Comparison of ENCODE assay signal across 8 cellular contexts in genomic region chr16:74695450-74696422, GRCh38.
DNase-seq lines count a peak whose midpoint lies in the region; ATAC-seq and TF ChIP-seq lines count a peak whose summit lies in the region.

No MANE protein-coding gene starts in this region.

- DNase-seq in NCI-H187 (lab: John Stamatoyannopoulos, UW) (peak; percentile 0 to 26), astrocyte of the spinal cord (ENCODE audit: low read depth, low spot score) (peak; percentile 87), hippocampal formation (lab: John Stamatoyannopoulos, UW) (peak; percentile 75 to 88)

- H3K4me1 ChIP-seq in rectal smooth muscle tissue (ENCODE audit: control insufficient read depth, insufficient read depth, low read length) = no peaks in the 10 kb centered on the region

- H3K9me3 Mint-ChIP-seq in T-helper 1 cell treated with Interleukin-12 subunit alpha and Interleukin-12 subunit beta and Interleukin-4 antibody, amounts not matched to agents 30 μg/mL and 1 μg/mL, for 36 hours = no peaks in the 10 kb centered on the region

- no peak for TF ChIP-seq CTCF in astrocyte of the spinal cord (IDR thresholded peaks at IDR 0.05; ENCODE audit: low read depth, low read length)

- peak overlapping the region; percentile 83 for H3K27ac Mint-ChIP-seq in T-helper 1 cell treated with Interleukin-12 subunit alpha and Interleukin-12 subunit beta and Interleukin-4 antibody, amounts not matched to agents 30 μg/mL and 1 μg/mL, for 36 hours

- H3K4me1 Mint-ChIP-seq in T-helper 1 cell treated with Interleukin-12 subunit alpha and Interleukin-12 subunit beta and Interleukin-4 antibody, amounts not matched to agents 30 μg/mL and 1 μg/mL, for 36 hours (ENCODE audit: low read depth) = peaks cover 43% of the 10 kb centered on the region

- no peaks in the 10 kb centered on the region for H3K36me3 ChIP-seq in rectal smooth muscle tissue (ENCODE audit: control insufficient read depth, insufficient read depth, low read length)

- peak overlapping the region; percentile 34 for H3K4me3 ChIP-seq in astrocyte of the spinal cord (ENCODE audit: low read depth, low read length)
- peak overlapping the region; percentile 75 for H3K4me3 ChIP-seq in rectal smooth muscle tissue (ENCODE audit: low read length)

- no peaks in the 10 kb centered on the region for H3K27me3 Mint-ChIP-seq in T-helper 1 cell treated with Interleukin-12 subunit alpha and Interleukin-12 subunit beta and Interleukin-4 antibody, amounts not matched to agents 30 μg/mL and 1 μg/mL, for 36 hours (ENCODE audit: low read depth)

- in situ Hi-C loops in astrocyte of the spinal cord (cut with HindIII; ENCODE audit: low sequenced_read_pairs) = no loop called here

- ATAC-seq in GM18508 (IDR thresholded peaks at IDR 0.05; ENCODE audit: insufficient read depth, unreplicated experiment) (peak; percentile 81), HG02884 (IDR thresholded peaks at IDR 0.05; ENCODE audit: unreplicated experiment) (peak; percentile 90), GM19324 (IDR thresholded peaks at IDR 0.05; ENCODE audit: low FRiP score, unreplicated experiment) (no peak)

- no peak overlapping the region for H3K9ac ChIP-seq in rectal smooth muscle tissue (ENCODE audit: low read length)

- peak overlapping the region; percentile 85 for H3K4me3 Mint-ChIP-seq in T-helper 1 cell treated with Interleukin-12 subunit alpha and Interleukin-12 subunit beta and Interleukin-4 antibody, amounts not matched to agents 30 μg/mL and 1 μg/mL, for 36 hours

- no peaks in the 10 kb centered on the region for H3K27me3 ChIP-seq in rectal smooth muscle tissue (ENCODE audit: control insufficient read depth, insufficient read depth, low read length)

- peak overlapping the region; percentile 64 for H3K27ac ChIP-seq in rectal smooth muscle tissue (ENCODE audit: low read depth, low read length)

- H3K36me3 Mint-ChIP-seq in T-helper 1 cell treated with Interleukin-12 subunit alpha and Interleukin-12 subunit beta and Interleukin-4 antibody, amounts not matched to agents 30 μg/mL and 1 μg/mL, for 36 hours (ENCODE audit: low read depth) = peaks cover 42% of the 10 kb centered on the region

Comparison
In these comparisons a context has a peak if more than half of its experiments do, and no peak if none do; other contexts are left out.
1. DNase-seq: peak in every context shown above with its lines; median percentile 87 in astrocyte of the spinal cord; 82 in hippocampal formation; 13 in NCI-H187.